Comparison of ENCODE assay signal across 23 cellular contexts in the genomic region with DNA sequence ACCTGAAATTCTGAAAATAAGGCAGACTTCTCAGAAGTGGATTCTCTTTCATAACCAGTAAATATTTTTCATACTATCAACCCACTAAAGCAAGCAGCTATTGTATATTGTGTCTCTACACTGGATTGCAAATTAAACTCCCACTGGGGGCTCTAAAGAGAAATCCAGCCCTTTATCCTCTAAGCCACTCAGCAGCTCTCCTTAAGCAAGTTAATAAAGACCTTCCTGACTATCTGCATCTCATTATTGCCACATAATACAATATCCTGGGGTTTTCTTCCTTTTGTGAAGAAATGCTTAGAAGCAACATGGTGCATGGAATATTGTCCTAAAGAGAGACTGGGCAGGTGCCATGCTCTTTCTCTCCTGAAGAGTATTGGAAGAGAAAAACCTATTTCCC.
"Had no signal": no experiment of that assay in that cellular context is flagged by ENCODE, and none has a peak within 500 bp of the region (broad histone marks: within the 10 kb centered on the region; RNA-seq: fewer than 3 reads in every experiment).

No MANE protein-coding gene starts in this region.

- H3K27ac ChIP-seq: hepatocyte, neutrophil, psoas muscle, spleen, testis, tibial nerve, upper lobe of right lung, vagina had no signal

- H3K36me3 ChIP-seq: esophagus muscularis mucosa, neutrophil, spleen, tibial nerve, upper lobe of right lung, vagina had no signal

- ATAC-seq: left colon; left ventricle myocardium superior; naive thymus-derived CD4-positive, alpha-beta T cell; psoas muscle; sciatic nerve; stimulated activated naive B cell treated with anti-CD40 and anti-IgM and Interleukin-4, amounts not matched to agents 10 μg/mL and 1 μg/mL and 100 μg/mL, for 72 hours; stimulated activated naive CD8-positive, alpha-beta T cell treated with anti-CD3 and anti-CD28 coated beads, Interleukin-15, amount 100 ng/mL, for 72 hours; upper lobe of right lung had no signal

- DNase-seq: effector memory CD4-positive, alpha-beta T cell; foreskin fibroblast; head of caudate nucleus; left colon; left ventricle myocardium superior; naive thymus-derived CD4-positive, alpha-beta T cell; nephron progenitor cell; psoas muscle; spleen; stimulated activated CD4-positive, alpha-beta T cell treated with anti-CD3 and anti-CD28 coated beads, Interleukin-15, amount 100 ng/mL, for 24 hours; stimulated activated CD4-positive, alpha-beta T cell treated with anti-CD3 and anti-CD28 coated beads, Interleukin-1b, Interleukin-23, amount 100 ng/mL, for 48 hours; stimulated activated CD4-positive, alpha-beta T cell treated with anti-CD3 and anti-CD28 coated beads, Interleukin-4, amount 100 ng/mL, for 24 hours; stimulated activated naive B cell treated with anti-CD40 and anti-IgM and Interleukin-4, amounts not matched to agents 10 μg/mL and 1 μg/mL and 100 μg/mL, for 72 hours; stimulated activated naive CD8-positive, alpha-beta T cell treated with anti-CD3 and anti-CD28 coated beads, Interleukin-15, amount 100 ng/mL, for 72 hours; testis; upper lobe of right lung had no signal

- H3K27me3 ChIP-seq: esophagus muscularis mucosa, hepatocyte, neutrophil, testis, tibial nerve, upper lobe of right lung, vagina had no signal

- FAIRE-seq: endometrium had no signal

- H3K4me3 ChIP-seq: esophagus muscularis mucosa, hepatocyte, psoas muscle, spleen, testis, tibial nerve, upper lobe of right lung, vagina had no signal

- H3K9me3 ChIP-seq: esophagus muscularis mucosa, neutrophil, psoas muscle, spleen, testis, tibial nerve, upper lobe of right lung, vagina had no signal

- H3K4me1 ChIP-seq: spleen, testis had no signal

- H3K4me2 ChIP-seq: hepatocyte had no signal
